Comparison of ENCODE assay signal across 12 cellular contexts in the genomic region with DNA sequence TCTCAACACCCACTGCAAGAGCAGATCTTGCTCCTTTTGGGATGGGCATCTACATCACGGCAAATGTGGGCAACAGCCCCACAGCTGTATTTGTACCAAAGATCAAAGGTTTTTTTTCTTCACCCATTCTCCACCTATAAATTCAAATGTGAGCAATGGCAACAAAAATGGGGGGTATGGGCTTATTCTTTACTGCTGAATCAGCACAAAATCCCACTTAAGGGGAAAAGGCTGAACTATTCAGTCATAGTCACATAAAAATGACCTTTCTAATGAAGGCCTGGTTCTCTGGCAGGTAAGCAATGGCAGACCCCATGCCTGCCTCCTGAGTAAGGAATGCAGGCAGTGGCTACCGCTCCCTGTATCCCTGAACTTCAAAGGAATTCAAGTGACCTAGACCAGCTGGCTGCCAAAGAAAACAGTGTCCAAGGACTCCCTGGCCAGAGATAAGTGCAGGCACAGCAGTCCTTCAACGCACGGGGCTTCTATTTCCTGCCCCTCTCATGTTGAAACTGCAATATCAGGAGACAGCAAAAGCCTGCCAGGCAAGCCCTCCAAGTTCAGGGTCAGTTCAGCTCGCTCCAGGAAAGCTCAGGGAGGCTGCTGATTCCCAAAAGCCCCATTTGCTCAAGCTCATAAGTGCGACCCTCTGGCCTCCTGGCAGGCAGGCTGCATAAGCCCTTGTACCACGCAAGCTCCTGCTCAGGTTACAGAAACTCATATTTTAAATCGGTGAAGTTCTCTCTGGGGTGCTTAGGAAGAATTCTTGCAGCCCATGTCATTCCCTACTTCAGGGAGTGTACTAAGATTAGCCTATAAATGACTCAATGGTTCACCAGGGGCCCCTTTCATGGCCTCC.
DNase-seq lines count a peak whose midpoint lies in the region; ATAC-seq and TF ChIP-seq lines count a peak whose summit lies in the region.
"Had no signal": no experiment of that assay in that cellular context is flagged by ENCODE, and none has a peak within 500 bp of the region (broad histone marks: within the 10 kb centered on the region; RNA-seq: fewer than 3 reads in every experiment).

No MANE protein-coding gene starts in this region.

- peak overlapping the region; percentile 42 to 50 for H3K27ac ChIP-seq in right atrium auricular region
- peak overlapping the region; percentile 15 for H3K27ac ChIP-seq in psoas muscle
- no peak overlapping the region for H3K27ac ChIP-seq in CD4-positive, alpha-beta T cell (ENCODE audit: low read depth, low read length)
- no peak overlapping the region for H3K27ac ChIP-seq in caudate nucleus (ENCODE audit: low read depth, low read length)

- peaks cover 24% of the 10 kb centered on the region for H3K27me3 Mint-ChIP-seq in CD4-positive, alpha-beta T cell

- H3K4me3 Mint-ChIP-seq in CD4-positive, alpha-beta T cell: no peak overlapping the region
- H3K4me3 Mint-ChIP-seq: activated naive CD4-positive, alpha-beta T cell treated with anti-CD3 and anti-CD28 coated beads for 36 hours; CD8-positive, alpha-beta T cell had no signal

- no peaks in the 10 kb centered on the region for H3K9me3 ChIP-seq in right atrium auricular region
- no peaks in the 10 kb centered on the region for H3K9me3 ChIP-seq in psoas muscle
- H3K9me3 ChIP-seq in CD4-positive, alpha-beta T cell (ENCODE audit: control insufficient read depth, low read length): no peaks in the 10 kb centered on the region

- H3K27me3 ChIP-seq in right atrium auricular region (no peaks in the 10 kb centered on the region), psoas muscle (ENCODE audit: insufficient read depth in 3 of 3, low read length in 2 of 3) (no peaks in the 10 kb centered on the region)
- H3K27me3 ChIP-seq in CD4-positive, alpha-beta T cell (ENCODE audit: control insufficient read depth, insufficient read depth, low read length): no peaks in the 10 kb centered on the region

- in situ Hi-C loops in GM13976 (cut with MboI; ENCODE audit: low sequenced_read_pairs, unreplicated experiment): loop anchor here (10.0 kb wide), 1 partner anchor 386 kb away; no protein-coding TSS in a partner anchor

- no peaks in the 10 kb centered on the region for H3K9me3 Mint-ChIP-seq in CD4-positive, alpha-beta T cell
- H3K9me3 Mint-ChIP-seq: activated naive CD4-positive, alpha-beta T cell treated with anti-CD3 and anti-CD28 coated beads for 36 hours; CD8-positive, alpha-beta T cell had no signal

- H3K4me3 ChIP-seq in right atrium auricular region (no peak overlapping the region), psoas muscle (no peak overlapping the region)

- no peak overlapping the region for H3K27ac Mint-ChIP-seq in CD4-positive, alpha-beta T cell
- H3K27ac Mint-ChIP-seq: activated naive CD4-positive, alpha-beta T cell treated with anti-CD3 and anti-CD28 coated beads for 36 hours; CD8-positive, alpha-beta T cell had no signal

- H3K4me1 ChIP-seq in right atrium auricular region (peaks cover 2 to 55% of the 10 kb centered on the region in 2 donors), psoas muscle (peaks cover 67% of the 10 kb centered on the region)

- no peaks in the 10 kb centered on the region for H3K4me1 Mint-ChIP-seq in CD4-positive, alpha-beta T cell (ENCODE audit: low read depth)

- H3K36me3 ChIP-seq in right atrium auricular region (no peaks in the 10 kb centered on the region), psoas muscle (ENCODE audit: insufficient read depth in 1 of 2, low read depth in 1 of 2) (no peaks in the 10 kb centered on the region)

- TF ChIP-seq CTCF in right atrium auricular region (IDR thresholded peaks at IDR 0.05) (no peak), psoas muscle (IDR thresholded peaks at IDR 0.05) (no peak), GM13976 (IDR thresholded peaks at IDR 0.05; ENCODE audit: borderline replicate concordance, control extremely low read depth, extremely low read depth, insufficient read depth, missing control alignments) (no peak)
- TF ChIP-seq CTCF in CD4-positive, alpha-beta T cell (IDR thresholded peaks at IDR 0.05): no peak

- H3K36me3 Mint-ChIP-seq in CD4-positive, alpha-beta T cell (ENCODE audit: low read depth): no peaks in the 10 kb centered on the region
- H3K36me3 Mint-ChIP-seq: CD8-positive, alpha-beta T cell had no signal

- intact Hi-C loops in psoas muscle (cut with DNase I): loop anchor here in 1 of 2 donors (5.0 kb wide), 1 partner anchor 33 kb away; no protein-coding TSS in a partner anchor
- intact Hi-C loops in CD4-positive, alpha-beta T cell (cut with DNase I, micrococcal nuclease): no loop called here

- DNase-seq in HS-27A (ENCODE audit: low read depth) (peak; percentile 72), amniotic stem cell (lab: John Stamatoyannopoulos, UW) (peak; percentile 19), right atrium auricular region (ENCODE audit: low spot score) (no peak), psoas muscle (peak; percentile 23 to 41), caudate nucleus (lab: John Stamatoyannopoulos, UW) (no peak), GM13976 (ENCODE audit: low spot score) (no peak)
- no peak for DNase-seq in CD4-positive, alpha-beta T cell
- no peak for DNase-seq in activated effector memory CD4-positive, alpha-beta T cell treated with Interleukin-2 at 50 U/mL for 16 hours
- DNase-seq: activated CD4-positive, alpha-beta T cell treated with anti-CD3 and anti-CD28 coated beads, Interleukin-2, amount 50 U/mL, for 1 hour; activated naive CD4-positive, alpha-beta T cell treated with anti-CD3 and anti-CD28 coated beads for 36 hours; CD8-positive, alpha-beta T cell; NCI-H446 had no signal

- 15 to 29% (median 22%) methylated on average over 8 of the region's 8 CpGs for WGBS in psoas muscle, 3 donors

- peak; percentile 76 to 88 (median 82) for ATAC-seq in psoas muscle
- ATAC-seq in CD4-positive, alpha-beta T cell (ENCODE audit: poor library complexity): no peak
- ATAC-seq: CD8-positive, alpha-beta T cell had no signal

- POLR2A ChIA-PET in CD4-positive, alpha-beta T cell (lab: Charles Lee): no interaction called here

- CTCF ChIA-PET in CD4-positive, alpha-beta T cell (lab: Charles Lee): no interaction called here

Comparison
In these comparisons a context has a peak if more than half of its experiments do, and no peak if none do; other contexts are left out.
1. DNase-seq: peak in HS-27A (single experiment), amniotic stem cell (single experiment) and psoas muscle (2 of 2); none in right atrium auricular region (single experiment), CD4-positive, alpha-beta T cell (0 of 10), activated effector memory CD4-positive, alpha-beta T cell treated with Interleukin-2 at 50 U/mL for 16 hours (single experiment), caudate nucleus (0 of 61) and GM13976 (single experiment).
2. H3K27ac ChIP-seq: peak in right atrium auricular region (2 of 2) and psoas muscle (single experiment); none in CD4-positive, alpha-beta T cell (single experiment) and caudate nucleus (single experiment).